Comparison of ENCODE assay signal across 32 cellular contexts in the genomic region with DNA sequence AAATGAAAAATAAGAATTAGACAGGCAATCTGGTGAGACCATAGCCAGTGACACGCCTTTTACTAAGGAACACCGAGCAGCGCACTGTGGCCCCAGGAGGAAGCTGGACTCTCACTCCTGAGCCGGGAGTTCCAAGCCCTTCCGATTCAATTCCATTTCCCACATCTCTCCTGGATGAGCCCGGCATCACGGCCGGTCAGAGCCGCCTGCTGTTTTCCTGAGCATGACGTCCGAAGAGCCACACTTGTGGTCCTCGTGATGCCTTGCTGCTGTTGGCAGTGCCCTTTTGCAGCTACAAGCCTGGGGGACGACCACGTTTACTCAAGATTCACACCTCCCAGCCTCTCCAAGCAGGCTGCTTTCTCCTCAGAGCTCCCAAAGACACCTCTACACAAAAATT. TPM values are rescaled to one million over a fixed set of nuclear protein-coding genes. Genes with fewer than 3 reads are reported as not detected.
A peak's percentile ranks its signal among the peaks of the same experiment; 100 is the strongest.
DNase-seq lines count a peak whose midpoint lies in the region; ATAC-seq and TF ChIP-seq lines count a peak whose summit lies in the region.
"Had no signal": no experiment of that assay in that cellular context is flagged by ENCODE, and none has a peak within 500 bp of the region (broad histone marks: within the 10 kb centered on the region; RNA-seq: fewer than 3 reads in every experiment).

No MANE protein-coding gene starts in this region.

- TF ChIP-seq EP300 in transverse colon (IDR thresholded peaks at IDR 0.05; ENCODE audit: low read depth): no peak

- no peak overlapping the region for H2BK120ac ChIP-seq in mesenchymal stem cell (ENCODE audit: low read depth, low read length)

- H4K91ac ChIP-seq in mesenchymal stem cell (ENCODE audit: low read length): no peak overlapping the region

- H3K27ac ChIP-seq in OCI-LY3 (ENCODE audit: low read length) (peak overlapping the region; percentile 86), mesenchymal stem cell (ENCODE audit: low read length, poor library complexity, severe bottlenecking) (no peak overlapping the region), transverse colon (peak overlapping the region in 3 of 4 donors; percentile 13 to 55 (median 27))
- H3K27ac ChIP-seq: 22Rv1, breast epithelium, Peyer's patch, skin epidermis, stomach had no signal

- peaks cover 10% of the 10 kb centered on the region for H3K36me3 ChIP-seq in OCI-LY3 (replicated peaks; ENCODE audit: low read depth, low read length)
- peaks cover 3 to 6% of the 10 kb centered on the region in 2 experiments for H3K36me3 ChIP-seq in mesenchymal stem cell (ENCODE audit: control insufficient read depth in 1 of 2, insufficient read depth in 2 of 2, low read depth in 1 of 2, low read length in 2 of 2)
- H3K36me3 ChIP-seq in transverse colon: no peaks in the 10 kb centered on the region
- H3K36me3 ChIP-seq: breast epithelium, Peyer's patch, stomach had no signal

- H3K4me2 ChIP-seq in OCI-LY3 (ENCODE audit: low read length) (peak overlapping the region; percentile 80), mesenchymal stem cell (ENCODE audit: low read length, poor library complexity, severe bottlenecking) (no peak overlapping the region)

- H3K4me1 ChIP-seq in OCI-LY3 (ENCODE audit: low read length): peaks cover 40% of the 10 kb centered on the region
- H3K4me1 ChIP-seq in mesenchymal stem cell (ENCODE audit: control insufficient read depth, insufficient read depth, low read depth, low read length): peaks cover 23% of the 10 kb centered on the region
- peaks cover 0 to 3% (median 0%) of the 10 kb centered on the region in 4 donors for H3K4me1 ChIP-seq in transverse colon
- H3K4me1 ChIP-seq: breast epithelium, Peyer's patch, stomach had no signal

- TF ChIP-seq POLR2A in transverse colon (IDR thresholded peaks at IDR 0.05): no peak

- intact Hi-C loops in transverse colon (cut with DNase I; ENCODE audit: low total_unique reads): no loop called here

- 0 out of 2 replicates have a peak, but pooled peaks cover 10% of the 10 kb centered on the region for H3K9me3 ChIP-seq in OCI-LY3 (ENCODE audit: insufficient read depth, low read length)
- no peaks in the 10 kb centered on the region for H3K9me3 ChIP-seq in mesenchymal stem cell (ENCODE audit: control insufficient read depth, low read length)
- H3K9me3 ChIP-seq in transverse colon: no peaks in the 10 kb centered on the region
- H3K9me3 ChIP-seq: breast epithelium, Peyer's patch, stomach had no signal

- H3K27me3 ChIP-seq in OCI-LY3 (ENCODE audit: low read depth, low read length) (no peaks in the 10 kb centered on the region), mesenchymal stem cell (ENCODE audit: control insufficient read depth in 1 of 2, insufficient read depth in 1 of 2, low read length in 2 of 2) (no peaks in the 10 kb centered on the region), transverse colon (no peaks in the 10 kb centered on the region)
- H3K27me3 ChIP-seq: breast epithelium, Peyer's patch, stomach had no signal

- no peak overlapping the region for H2BK5ac ChIP-seq in mesenchymal stem cell (ENCODE audit: low read depth, low read length, poor library complexity, severe bottlenecking)

- H3K27ac Mint-ChIP-seq in effector memory CD8-positive, alpha-beta T cell: no peak overlapping the region
- H3K27ac Mint-ChIP-seq: activated CD8-positive, alpha-beta T cell treated with anti-CD3 and anti-CD28 coated beads, Interleukin-2, amount 10 ng/mL, durations not matched to agents 7 days and 5 days; activated naive CD8-positive, alpha-beta T cell treated with anti-CD3 and anti-CD28 coated beads for 36 hours; CD4-positive, CD25-positive, alpha-beta regulatory T cell; natural killer cell; T-helper 2 cell treated with Interferon-gamma antibody and Interleukin-4, amounts not matched to agents 5 μg/mL and 100 μg/mL, for 36 hours had no signal

- no peaks in the 10 kb centered on the region for H4K20me1 ChIP-seq in OCI-LY3 (ENCODE audit: insufficient read depth, low read length)

- H2BK15ac ChIP-seq in mesenchymal stem cell (ENCODE audit: low read depth, poor library complexity, severe bottlenecking): peak overlapping the region; percentile 38

- H2BK12ac ChIP-seq in mesenchymal stem cell (ENCODE audit: low read length in 2 of 2): no peak overlapping the region

- no peak overlapping the region for H3K23ac ChIP-seq in mesenchymal stem cell (ENCODE audit: low read length in 2 of 2)

- H3K79me1 ChIP-seq in mesenchymal stem cell (replicated peaks; ENCODE audit: low read length, poor library complexity, severe bottlenecking): peaks cover 20% of the 10 kb centered on the region

- WGBS in mesenchymal stem cell: 92% methylated on average over 14 of the region's 14 CpGs
- 70 to 90% methylated on average over 8 to 14 of the region's 14 CpGs for WGBS in transverse colon (ENCODE audit: low coverage in 1 of 2), 2 donors

- H3K4ac ChIP-seq in mesenchymal stem cell (ENCODE audit: low read depth in 1 of 2, low read length in 2 of 2): peak overlapping the region in 1 of 2 experiments; percentile 39

- no peak for ATAC-seq in effector memory CD8-positive, alpha-beta T cell (replicated peaks)
- ATAC-seq: activated CD8-positive, alpha-beta T cell treated with anti-CD3 and anti-CD28 coated beads, Interleukin-2, amount 10 ng/mL, durations not matched to agents 7 days and 5 days; K562 had no signal

- no peak for TF ChIP-seq CTCF in OCI-LY3 (IDR thresholded peaks at IDR 0.05; ENCODE audit: low read depth, low read length)
- no peak for TF ChIP-seq CTCF in transverse colon (IDR thresholded peaks at IDR 0.05)

- no peak overlapping the region for H3K4me3 Mint-ChIP-seq in effector memory CD8-positive, alpha-beta T cell
- H3K4me3 Mint-ChIP-seq: activated CD8-positive, alpha-beta T cell treated with anti-CD3 and anti-CD28 coated beads, Interleukin-2, amount 10 ng/mL, durations not matched to agents 7 days and 5 days; activated naive CD8-positive, alpha-beta T cell treated with anti-CD3 and anti-CD28 coated beads for 36 hours; natural killer cell; T-helper 2 cell treated with Interferon-gamma antibody and Interleukin-4, amounts not matched to agents 5 μg/mL and 100 μg/mL, for 36 hours had no signal

- in situ Hi-C loops in transverse colon (cut with MboI; ENCODE audit: low pct_ligation_motif_present in 1 of 4, low pct_unique_long_range_greater_than_20kb in 1 of 4, low sequenced_read_pairs in 3 of 4): loop anchor here in 1 of 4 donors (25.0 kb wide), 1 partner anchor 441 kb away; no protein-coding TSS in a partner anchor

- H3K4me3 ChIP-seq in OCI-LY3 (ENCODE audit: low read length): peak overlapping the region; percentile 56
- H3K4me3 ChIP-seq in mesenchymal stem cell (ENCODE audit: insufficient read depth in 1 of 2, low read depth in 1 of 2, low read length in 2 of 2): peak overlapping the region in 1 of 2 experiments; percentile 27
- H3K4me3 ChIP-seq in transverse colon: no peak overlapping the region
- H3K4me3 ChIP-seq: breast epithelium, K562, lung, Peyer's patch, skin epidermis, stomach had no signal

- no peak overlapping the region for H2AK5ac ChIP-seq in mesenchymal stem cell (ENCODE audit: low read length, severe bottlenecking)

- peaks cover 39% of the 10 kb centered on the region for H3K79me2 ChIP-seq in OCI-LY3 (ENCODE audit: low read length)

- H3K4me1 Mint-ChIP-seq in effector memory CD8-positive, alpha-beta T cell (ENCODE audit: low read depth in 2 of 2): no peaks in the 10 kb centered on the region
- H3K4me1 Mint-ChIP-seq: natural killer cell had no signal

- H3K9ac ChIP-seq in OCI-LY3 (ENCODE audit: low read length) (peak overlapping the region; percentile 63), mesenchymal stem cell (ENCODE audit: low read length) (peak overlapping the region; percentile 54)

- H3K9me3 Mint-ChIP-seq in effector memory CD8-positive, alpha-beta T cell: no peaks in the 10 kb centered on the region
- H3K9me3 Mint-ChIP-seq: activated naive CD8-positive, alpha-beta T cell treated with anti-CD3 and anti-CD28 coated beads for 36 hours; natural killer cell had no signal

- H3K18ac ChIP-seq in mesenchymal stem cell (ENCODE audit: low read depth in 1 of 2, low read length in 2 of 2): no peak overlapping the region

- H2AFZ ChIP-seq in OCI-LY3 (ENCODE audit: low read depth, low read length) (no peak overlapping the region), mesenchymal stem cell (ENCODE audit: low read depth, low read length) (no peak overlapping the region)

- peaks cover 12 to 15% of the 10 kb centered on the region in 2 donors for H3K27me3 Mint-ChIP-seq in effector memory CD8-positive, alpha-beta T cell
- H3K27me3 Mint-ChIP-seq: CD4-positive, CD25-positive, alpha-beta regulatory T cell had no signal

- H3K36me3 Mint-ChIP-seq in effector memory CD8-positive, alpha-beta T cell (ENCODE audit: insufficient read depth): peaks cover 4% of the 10 kb centered on the region
- H3K36me3 Mint-ChIP-seq: activated naive CD8-positive, alpha-beta T cell treated with anti-CD3 and anti-CD28 coated beads for 36 hours; natural killer cell had no signal

- H3K14ac ChIP-seq in mesenchymal stem cell (ENCODE audit: low read length in 2 of 2): no peak overlapping the region

- peak overlapping the region; percentile 16 for H4K8ac ChIP-seq in mesenchymal stem cell (ENCODE audit: low read length)

- peak; percentile 53 for DNase-seq in activated effector memory CD4-positive, alpha-beta T cell treated with anti-CD3 and anti-CD28 coated beads, Interleukin-2, amount 50 U/mL, for 16 hours
- no peak for DNase-seq in activated effector memory CD4-positive, alpha-beta T cell treated with Interleukin-2 at 50 U/mL for 16 hours
- DNase-seq in mesenchymal stem cell: no peak
- no peak for DNase-seq in transverse colon
- no peak for DNase-seq in effector memory CD8-positive, alpha-beta T cell
- no peak for DNase-seq in stimulated activated CD4-positive, alpha-beta T cell treated with anti-CD3 and anti-CD28 coated beads, Interleukin-4, amount 100 ng/mL, for 1 hour
- no peak for DNase-seq in SW 1271 (lab: John Stamatoyannopoulos, UW)
- DNase-seq: activated CD8-positive, alpha-beta T cell treated with anti-CD3 and anti-CD28 coated beads, Interleukin-2, amount 10 ng/mL, durations not matched to agents 7 days and 5 days; anterior cingulate cortex; Calu3; CD4-positive, CD25-positive, alpha-beta regulatory T cell; DMS79 treated with DMSO at 0.1 percent for 48 hours; GF-D8; hippocampal formation; natural killer cell; NCI-H1105; NCI-H187 treated with DMSO at 0.1 percent for 48 hours; NCI-H524; NK-92 treated with Interleukin-12 subunit alpha and Interleukin-12 subunit beta, amount 100 ng/mL, for 24 hours; occipital lobe; Peyer's patch; SHP77; stomach; trophoblast cell had no signal

RNA-seq across cellular contexts. Expression of a gene that starts 40.8 kb away (rescaled TPM):
- polyA plus RNA-seq in mesenchymal stem cell (2013, experiment 1 of 2): 4.3 TPM
- 4.7 TPM for polyA plus RNA-seq in mesenchymal stem cell (2013, experiment 2 of 2)
- 10 to 100 TPM; 15.5 to 44.4 (median 28.0) TPM for total RNA-seq in transverse colon
